Comparison of ENCODE assay signal across 9 cellular contexts in genomic region chr6:32081168-32081624, GRCh38. TPM values are rescaled to one million over a fixed set of nuclear protein-coding genes. Genes with fewer than 3 reads are reported as not detected.
A peak's percentile ranks its signal among the peaks of the same experiment; 100 is the strongest.
DNase-seq lines count a peak whose midpoint lies in the region; ATAC-seq and TF ChIP-seq lines count a peak whose summit lies in the region.
"Had no signal": no experiment of that assay in that cellular context is flagged by ENCODE, and none has a peak within 500 bp of the region (broad histone marks: within the 10 kb centered on the region; RNA-seq: fewer than 3 reads in every experiment).

No MANE protein-coding gene starts in this region.

- TF ChIP-seq CTCF in HEK293 (tag by site-specific recombination; IDR thresholded peaks at IDR 0.05), result no peak
- TF ChIP-seq CTCF in WERI-Rb-1 (IDR thresholded peaks at IDR 0.05; ENCODE audit: low read depth, low read length), result no peak

- intact Hi-C loops in left ventricle myocardium superior (cut with micrococcal nuclease), result no loop called here

- H3K4me1 ChIP-seq in HEK293 (ENCODE audit: control insufficient read depth, insufficient read depth, low read length), result no peaks in the 10 kb centered on the region
- peaks cover 22% of the 10 kb centered on the region for H3K4me1 ChIP-seq in stomach smooth muscle (ENCODE audit: control insufficient read depth, insufficient read depth, low read length)

- H3K27ac ChIP-seq in HEK293 (ENCODE audit: extremely low read depth, low read depth, low read length) (no peak overlapping the region), stomach smooth muscle (ENCODE audit: low read length) (peak overlapping the region; percentile 67), WERI-Rb-1 (no peak overlapping the region)

- H3K27me3 ChIP-seq in stomach smooth muscle (ENCODE audit: control insufficient read depth in 1 of 2, insufficient read depth in 2 of 2, low read length in 2 of 2) (peaks cover 0 to 5% of the 10 kb centered on the region in 2 donors), WERI-Rb-1 (ENCODE audit: insufficient read depth, low read depth, severe bottlenecking) (no peaks in the 10 kb centered on the region)

- H3K9ac ChIP-seq in stomach smooth muscle (ENCODE audit: low read length in 2 of 2), result no peak overlapping the region

- ATAC-seq in left ventricle myocardium superior (peak; percentile 73), GM21528 (IDR thresholded peaks at IDR 0.05; ENCODE audit: low FRiP score, unreplicated experiment) (no peak)

- H3K36me3 ChIP-seq in HEK293 (ENCODE audit: control insufficient read depth in 2 of 2, insufficient read depth in 1 of 2, low read length in 2 of 2) (no peaks in the 10 kb centered on the region), stomach smooth muscle (ENCODE audit: control insufficient read depth in 2 of 2, insufficient read depth in 2 of 2, low read length in 2 of 2) (peaks cover 4 to 19% of the 10 kb centered on the region in 2 donors), WERI-Rb-1 (no peaks in the 10 kb centered on the region)

- POLR2A ChIA-PET in HEK293 (lab: Yijun Ruan, JAX), result interaction anchor here (0.7 kb wide), 1 partner anchor 110 kb away, joined by 4 read pairs; the partner anchor contains the start of gene DXO

- H3K4me3 ChIP-seq in HEK293 (ENCODE audit: low read depth, low read length) (no peak overlapping the region), stomach smooth muscle (ENCODE audit: low read length in 2 of 2) (no peak overlapping the region), WERI-Rb-1 (ENCODE audit: low read depth, low read length) (no peak overlapping the region)

- CTCF ChIA-PET in HEK293 (lab: Yijun Ruan, JAX), result interaction anchor here (0.5 to 2.1 kb wide), 2 partner anchors 33 to 38 kb away, joined by 3 to 13 read pairs; no protein-coding TSS in a partner anchor

- no peaks in the 10 kb centered on the region for H3K9me3 ChIP-seq in HEK293 (ENCODE audit: control insufficient read depth, insufficient read depth, low read depth, low read length)
- H3K9me3 ChIP-seq in stomach smooth muscle (ENCODE audit: control insufficient read depth in 2 of 2, low read length in 2 of 2), result no peaks in the 10 kb centered on the region
- H3K9me3 ChIP-seq in WERI-Rb-1 (ENCODE audit: severe bottlenecking), result no peaks in the 10 kb centered on the region

- DNase-seq in UCSD-AML1 (lab: John Stamatoyannopoulos, UW; ENCODE audit: unreplicated experiment) (peak; percentile 71), left ventricle myocardium superior (peak; percentile 82), WERI-Rb-1 (no peak), NCI-H2196 treated with DMSO at 0.1 percent for 48 hours (lab: John Stamatoyannopoulos, UW; ENCODE audit: unreplicated experiment) (no peak), NCI-H1694 treated with DMSO at 0.1 percent for 48 hours (lab: John Stamatoyannopoulos, UW) (no peak)

TF ChIP-seq in HEK293, 187 proteins besides CTCF, POLR2A, EP300 and RAD21:
- TF ChIP-seq ZNF664 (tag by site-specific recombination; IDR thresholded peaks at IDR 0.05) (no peak), ZBTB10 (tag by site-specific recombination; IDR thresholded peaks at IDR 0.05) (no peak), MEIS1 (CRISPR knock-in tag; IDR thresholded peaks at IDR 0.05; ENCODE audit: borderline replicate concordance) (no peak), GLIS1 (tag by site-specific recombination; IDR thresholded peaks at IDR 0.05) (0 out of 2 replicates have a peak, but pooled peaks have one; percentile 16), EGR2 (tag by site-specific recombination; IDR thresholded peaks at IDR 0.05; ENCODE audit: low read depth) (peak; percentile 76), ZFHX2 (tag by site-specific recombination; conservative IDR thresholded peaks at IDR 0.05) (peak; percentile 67), ZFP69B (tag by site-specific recombination; IDR thresholded peaks at IDR 0.05) (peak; percentile 62; the same call in 1 of the 2 replicates)

RNA-seq across cellular contexts. Expression of gene TNXB, which starts 27.9 kb away (rescaled TPM):
- total RNA-seq in left ventricle myocardium superior, result 64.1 TPM

RNA-seq across cellular contexts. Expression of gene CYP21A2, which starts 43.0 kb away (rescaled TPM):
- total RNA-seq in left ventricle myocardium superior, result 0.52 TPM
- total RNA-seq: dermis microvascular lymphatic vessel endothelial cell had no signal

RNA-seq across cellular contexts. Expression of gene ATF6B, which starts 46.9 kb away (rescaled TPM):
- 26.8 TPM for total RNA-seq in left ventricle myocardium superior

RNA-seq across cellular contexts. Expression of gene FKBPL, which starts 48.9 kb away (rescaled TPM):
- total RNA-seq in left ventricle myocardium superior, result 2.6 TPM

Comparison
In these comparisons a context has a peak if more than half of its experiments do, and no peak if none do; other contexts are left out.
1. DNase-seq: peak in UCSD-AML1 (single experiment) and left ventricle myocardium superior (single experiment); none in WERI-Rb-1 (single experiment), NCI-H2196 treated with DMSO at 0.1 percent for 48 hours (single experiment) and NCI-H1694 treated with DMSO at 0.1 percent for 48 hours (single experiment).